In the genomic region with DNA sequence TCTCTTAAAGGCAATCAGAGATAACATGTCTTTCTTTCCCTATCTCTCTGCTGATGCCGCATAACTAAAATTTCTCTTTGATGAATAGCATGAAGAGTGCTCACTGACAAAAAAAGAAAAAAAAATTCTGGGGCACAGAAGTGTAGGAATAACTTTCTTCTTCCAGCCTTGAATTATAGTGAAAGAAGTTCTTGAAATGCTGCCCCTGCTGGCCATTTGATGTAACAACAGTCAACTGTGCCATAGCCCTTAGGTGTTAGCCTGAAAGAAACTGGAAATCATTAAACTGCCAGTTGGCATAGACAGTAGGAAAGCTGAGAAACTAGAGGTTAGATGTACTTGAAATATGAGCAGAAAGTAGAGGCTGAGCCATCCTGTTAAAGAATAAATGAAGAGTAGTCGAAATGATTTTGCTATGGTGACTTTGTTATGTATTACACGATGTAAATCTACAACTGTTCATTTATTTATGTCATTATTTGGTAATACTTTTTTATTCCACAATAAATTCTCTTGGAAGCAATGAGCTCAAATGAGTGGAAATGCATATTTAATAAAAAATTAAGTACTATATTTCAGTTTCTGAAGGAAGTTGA, we compare ENCODE assay signal across 8 cellular contexts.
DNase-seq lines count a peak whose midpoint lies in the region; ATAC-seq and TF ChIP-seq lines count a peak whose summit lies in the region.

No MANE protein-coding gene starts in this region.

- TF ChIP-seq RAD21 in Ishikawa (IDR thresholded peaks at IDR 0.05; ENCODE audit: low read depth) = peak; percentile 36; the same call in 1 of the 2 replicates

- no peaks in the 10 kb centered on the region for H3K27me3 ChIP-seq in parathyroid adenoma (ENCODE audit: control insufficient read depth, insufficient read depth, low read length)

- TF ChIP-seq CTCF in WI38 (IDR thresholded peaks at IDR 0.05; ENCODE audit: low read depth, low read length) (peak; percentile 69), parathyroid adenoma (IDR thresholded peaks at IDR 0.05) (peak; percentile 88)

- no peaks in the 10 kb centered on the region for H3K36me3 ChIP-seq in parathyroid adenoma (ENCODE audit: control insufficient read depth, insufficient read depth, low read length)

- ATAC-seq in GM21423 (IDR thresholded peaks at IDR 0.05; ENCODE audit: unreplicated experiment) = no peak
- ATAC-seq in GM21825 (IDR thresholded peaks at IDR 0.05; ENCODE audit: unreplicated experiment) = no peak

- no peaks in the 10 kb centered on the region for H3K79me2 ChIP-seq in parathyroid adenoma

- no peaks in the 10 kb centered on the region for H3K9me3 ChIP-seq in parathyroid adenoma (ENCODE audit: control insufficient read depth, low read length)

- H3K27ac ChIP-seq in parathyroid adenoma = no peak overlapping the region

- no peak overlapping the region for H3K9ac ChIP-seq in parathyroid adenoma

- peak; percentile 26 for DNase-seq in activated naive CD4-positive, alpha-beta T cell treated with Interleukin-2 at 50 U/mL for 16 hours
- no peak for DNase-seq in activated naive CD4-positive, alpha-beta T cell (lab: John Stamatoyannopoulos, UW)
- peak; percentile 57 for DNase-seq in fibroblast of peridontal ligament (ENCODE audit: extremely low read depth)

- H3K4me3 ChIP-seq in WI38 (ENCODE audit: low read depth, low read length) = no peak overlapping the region
- H3K4me3 ChIP-seq in parathyroid adenoma (ENCODE audit: low read depth, low read length) = no peak overlapping the region

- TF ChIP-seq EP300 in Ishikawa (IDR thresholded peaks at IDR 0.05; ENCODE audit: borderline replicate concordance) = no peak

- no peak overlapping the region for H3K4me2 ChIP-seq in parathyroid adenoma (ENCODE audit: low read length)

- H3K4me1 ChIP-seq in parathyroid adenoma = no peaks in the 10 kb centered on the region

- no peak overlapping the region for H2AFZ ChIP-seq in parathyroid adenoma

TF ChIP-seq in Ishikawa, 13 proteins besides CTCF, POLR2A, EP300 and RAD21:
- no peak for TF ChIP-seq EGR1 (IDR thresholded peaks at IDR 0.05)
- TF ChIP-seq TCF12 (IDR thresholded peaks at IDR 0.05; ENCODE audit: low read depth) = no peak
- no peak for TF ChIP-seq FOXM1 (IDR thresholded peaks at IDR 0.05; ENCODE audit: borderline replicate concordance, low read depth)
- TF ChIP-seq, protein P1, sequence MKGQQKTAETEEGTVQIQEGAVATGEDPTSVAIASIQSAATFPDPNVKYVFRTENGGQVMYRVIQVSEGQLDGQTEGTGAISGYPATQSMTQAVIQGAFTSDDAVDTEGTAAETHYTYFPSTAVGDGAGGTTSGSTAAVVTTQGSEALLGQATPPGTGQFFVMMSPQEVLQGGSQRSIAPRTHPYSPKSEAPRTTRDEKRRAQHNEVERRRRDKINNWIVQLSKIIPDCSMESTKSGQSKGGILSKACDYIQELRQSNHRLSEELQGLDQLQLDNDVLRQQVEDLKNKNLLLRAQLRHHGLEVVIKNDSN (IDR thresholded peaks at IDR 0.05) = no peak
- TF ChIP-seq, protein P2, sequence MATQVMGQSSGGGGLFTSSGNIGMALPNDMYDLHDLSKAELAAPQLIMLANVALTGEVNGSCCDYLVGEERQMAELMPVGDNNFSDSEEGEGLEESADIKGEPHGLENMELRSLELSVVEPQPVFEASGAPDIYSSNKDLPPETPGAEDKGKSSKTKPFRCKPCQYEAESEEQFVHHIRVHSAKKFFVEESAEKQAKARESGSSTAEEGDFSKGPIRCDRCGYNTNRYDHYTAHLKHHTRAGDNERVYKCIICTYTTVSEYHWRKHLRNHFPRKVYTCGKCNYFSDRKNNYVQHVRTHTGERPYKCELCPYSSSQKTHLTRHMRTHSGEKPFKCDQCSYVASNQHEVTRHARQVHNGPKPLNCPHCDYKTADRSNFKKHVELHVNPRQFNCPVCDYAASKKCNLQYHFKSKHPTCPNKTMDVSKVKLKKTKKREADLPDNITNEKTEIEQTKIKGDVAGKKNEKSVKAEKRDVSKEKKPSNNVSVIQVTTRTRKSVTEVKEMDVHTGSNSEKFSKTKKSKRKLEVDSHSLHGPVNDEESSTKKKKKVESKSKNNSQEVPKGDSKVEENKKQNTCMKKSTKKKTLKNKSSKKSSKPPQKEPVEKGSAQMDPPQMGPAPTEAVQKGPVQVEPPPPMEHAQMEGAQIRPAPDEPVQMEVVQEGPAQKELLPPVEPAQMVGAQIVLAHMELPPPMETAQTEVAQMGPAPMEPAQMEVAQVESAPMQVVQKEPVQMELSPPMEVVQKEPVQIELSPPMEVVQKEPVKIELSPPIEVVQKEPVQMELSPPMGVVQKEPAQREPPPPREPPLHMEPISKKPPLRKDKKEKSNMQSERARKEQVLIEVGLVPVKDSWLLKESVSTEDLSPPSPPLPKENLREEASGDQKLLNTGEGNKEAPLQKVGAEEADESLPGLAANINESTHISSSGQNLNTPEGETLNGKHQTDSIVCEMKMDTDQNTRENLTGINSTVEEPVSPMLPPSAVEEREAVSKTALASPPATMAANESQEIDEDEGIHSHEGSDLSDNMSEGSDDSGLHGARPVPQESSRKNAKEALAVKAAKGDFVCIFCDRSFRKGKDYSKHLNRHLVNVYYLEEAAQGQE (IDR thresholded peaks at IDR 0.05; ENCODE audit: low read depth) = no peak
- TF ChIP-seq, protein P3, sequence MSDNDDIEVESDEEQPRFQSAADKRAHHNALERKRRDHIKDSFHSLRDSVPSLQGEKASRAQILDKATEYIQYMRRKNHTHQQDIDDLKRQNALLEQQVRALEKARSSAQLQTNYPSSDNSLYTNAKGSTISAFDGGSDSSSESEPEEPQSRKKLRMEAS (IDR thresholded peaks at IDR 0.05) = no peak
- no peak for TF ChIP-seq CREB1 (IDR thresholded peaks at IDR 0.05; ENCODE audit: low read depth)

Comparison
In these comparisons a context has a peak if more than half of its experiments do, and no peak if none do; other contexts are left out.
1. DNase-seq: peak in activated naive CD4-positive, alpha-beta T cell treated with Interleukin-2 at 50 U/mL for 16 hours (single experiment) and fibroblast of peridontal ligament (single experiment); none in activated naive CD4-positive, alpha-beta T cell (0 of 4).